In genomic region chr15:45586990-45587860, GRCh38 we compare ENCODE assay signal across 8 cellular contexts. TPM values are rescaled to one million over a fixed set of nuclear protein-coding genes. Genes with fewer than 3 reads are reported as not detected.
A peak's percentile ranks its signal among the peaks of the same experiment; 100 is the strongest.
DNase-seq lines count a peak whose midpoint lies in the region; ATAC-seq and TF ChIP-seq lines count a peak whose summit lies in the region.

BLOC1S6 (plus strand) TSS chr15:45587379; CDS start chr15:45587444, 65 bp downstream.

- POLR2A ChIA-PET in activated B cell treated with CpG ODN at 0.5 μM for 24 hours (lab: Charles Lee): interaction anchor here (0.6 to 2.9 kb wide), 32 partner anchors 9 to 539 kb away, joined by 3 to 25 read pairs (median 4); partner anchors contain the start of genes SLC30A4 and SQOR

- H3K9me3 Mint-ChIP-seq in activated B cell treated with CpG ODN at 0.5 μM for 24 hours: no peaks in the 10 kb centered on the region

- no peaks in the 10 kb centered on the region for H3K9me3 ChIP-seq in spleen

- WGBS in spleen, 5 donors: 0 to 1% (median 1%) methylated on average over 33 to 68 of the region's 68 CpGs

- CTCF ChIA-PET in activated B cell treated with CpG ODN at 0.5 μM for 24 hours (lab: Charles Lee): interaction anchor here (0.8 to 3.7 kb wide), 10 partner anchors 13 to 185 kb away, joined by 3 to 30 read pairs (median 4); a partner anchor contains a TSS

- no peaks in the 10 kb centered on the region for H3K27me3 ChIP-seq in spleen (replicated peaks in 1 of 7)

- peaks cover 33 to 78% (median 58%) of the 10 kb centered on the region in 6 donors for H3K4me1 ChIP-seq in spleen

- H3K4me1 Mint-ChIP-seq in activated B cell treated with CpG ODN at 0.5 μM for 24 hours: peaks cover 44% of the 10 kb centered on the region

- H3K4me3 Mint-ChIP-seq in activated B cell treated with CpG ODN at 0.5 μM for 24 hours: peak within 1 kb of the TSS; percentile 99

- ATAC-seq in GM18868 (IDR thresholded peaks at IDR 0.05; ENCODE audit: unreplicated experiment) (peak; percentile 83), HG03108 (IDR thresholded peaks at IDR 0.05; ENCODE audit: unreplicated experiment) (peak; percentile 83), activated B cell treated with CpG ODN at 0.5 μM for 24 hours (ENCODE audit: low read depth) (peak; percentile 87)

- peak within 1 kb of the TSS; percentile 100 for H3K27ac Mint-ChIP-seq in activated B cell treated with CpG ODN at 0.5 μM for 24 hours

- TF ChIP-seq CTCF in activated B cell treated with CpG ODN at 0.5 μM for 24 hours (IDR thresholded peaks at IDR 0.05) (no peak), spleen (IDR thresholded peaks at IDR 0.05 in 8 of 11, conservative IDR thresholded peaks at IDR 0.05 in 3 of 11) (no peak)

- H3K36me3 Mint-ChIP-seq in activated B cell treated with CpG ODN at 0.5 μM for 24 hours (ENCODE audit: low read depth): peaks cover 12% of the 10 kb centered on the region

- intact Hi-C loops in activated B cell treated with CpG ODN at 0.5 μM for 24 hours (cut with micrococcal nuclease): loop anchor here (1.0 to 5.0 kb wide), 9 partner anchors 16 to 1050 kb away; partner anchors contain the start of genes EIF3J, SLC30A4 and SQOR
- intact Hi-C loops in spleen (cut with DNase I; ENCODE audit: low total_unique reads): loop anchor here (10.0 kb wide), 1 partner anchor 62 kb away; the partner anchor contains the start of gene SLC30A4

- DNase-seq in ACHN: peak; percentile 88
- peak; percentile 94 for DNase-seq in NCI-H2227 (lab: John Stamatoyannopoulos, UW; ENCODE audit: unreplicated experiment)
- DNase-seq in activated B cell treated with CpG ODN at 0.5 μM for 24 hours: peak; percentile 93
- peak; percentile 65 to 95 (median 88) for DNase-seq in caudate nucleus (lab: John Stamatoyannopoulos, UW)
- peak; percentile 97 for DNase-seq in inferior parietal cortex (ENCODE audit: extremely low spot score)
- DNase-seq in spleen: peak; percentile 96

- H3K36me3 ChIP-seq in spleen: peaks cover 0 to 3% (median 0%) of the 10 kb centered on the region in 6 donors

- no peaks in the 10 kb centered on the region for H3K27me3 Mint-ChIP-seq in activated B cell treated with CpG ODN at 0.5 μM for 24 hours

- peak in 2 of 3 donors; percentile 37 to 65 for TF ChIP-seq POLR2A in spleen (IDR thresholded peaks at IDR 0.05)

- H3K4me3 ChIP-seq in spleen: peak within 1 kb of the TSS; percentile 58 to 91 (median 68)

- peak within 1 kb of the TSS; percentile 100 for H3K27ac ChIP-seq in caudate nucleus (ENCODE audit: low read depth, low read length)
- peak within 1 kb of the TSS; percentile 96 to 100 (median 99) for H3K27ac ChIP-seq in spleen

- in situ Hi-C loops in ACHN (cut with HindIII; ENCODE audit: low pct_ligation_motif_present, low pct_unique_long_range_greater_than_20kb, low sequenced_read_pairs): no loop called here

RNA-seq across cellular contexts. Expression of gene BLOC1S6, which starts in this region (rescaled TPM):
- total RNA-seq in activated B cell treated with CpG ODN at 0.5 μM for 24 hours (39.4 and 41.2 TPM in 2 replicates), spleen (10 to 100 TPM; 43.1 to 67.3 (median 50.7) TPM)
- polyA plus RNA-seq in spleen: 10 to 100 TPM; 18.6 to 30.5 (median 20.8) TPM

Comparison
In these comparisons a context has a peak if more than half of its experiments do, and no peak if none do; other contexts are left out.
1. Peak in every context shown above with its lines: DNase-seq, ATAC-seq, H3K4me3 ChIP-seq and H3K27ac ChIP-seq.